11 cellular contexts compared by ENCODE assay signal in genomic region chr4:56038763-56039162, GRCh38.
"Had no signal": no experiment of that assay in that cellular context is flagged by ENCODE, and none has a peak within 500 bp of the region (broad histone marks: within the 10 kb centered on the region; RNA-seq: fewer than 3 reads in every experiment).

No MANE protein-coding gene starts in this region.

- H3K27ac Mint-ChIP-seq: activated T-helper 2 cell treated with anti-CD3 and anti-CD28 coated beads, Interferon-gamma antibody, Interleukin-2, Interleukin-4, amounts not matched to agents 10 μg/mL and 5 μg/mL and 100 μg/mL, durations not matched to agents 14 hours and 24 hours and 36 hours; natural killer cell had no signal

- DNase-seq: activated naive CD4-positive, alpha-beta T cell treated with anti-CD3 and anti-CD28 coated beads, Interleukin-2, amount 50 U/mL, for 16 hours; glutamatergic neuron; left ventricle myocardium superior; mesendoderm; natural killer cell; right cardiac atrium; stomach; testis; upper lobe of right lung had no signal

- ATAC-seq: activated CD4-positive, CD25-positive, alpha-beta regulatory T cell treated with anti-CD3 and anti-CD28 coated beads, Interleukin-2, amount 50 U/mL, for 24 hours; left ventricle myocardium superior; natural killer cell; right cardiac atrium; upper lobe of right lung had no signal

- H3K9me3 Mint-ChIP-seq: activated T-helper 2 cell treated with anti-CD3 and anti-CD28 coated beads, Interferon-gamma antibody, Interleukin-2, Interleukin-4, amounts not matched to agents 10 μg/mL and 5 μg/mL and 100 μg/mL, durations not matched to agents 14 hours and 24 hours and 36 hours; natural killer cell had no signal

- H3K4me3 Mint-ChIP-seq: natural killer cell had no signal

- H3K36me3 Mint-ChIP-seq: natural killer cell had no signal

- H3K4me1 Mint-ChIP-seq: natural killer cell had no signal
